24 cellular contexts compared by ENCODE assay signal in the genomic region with DNA sequence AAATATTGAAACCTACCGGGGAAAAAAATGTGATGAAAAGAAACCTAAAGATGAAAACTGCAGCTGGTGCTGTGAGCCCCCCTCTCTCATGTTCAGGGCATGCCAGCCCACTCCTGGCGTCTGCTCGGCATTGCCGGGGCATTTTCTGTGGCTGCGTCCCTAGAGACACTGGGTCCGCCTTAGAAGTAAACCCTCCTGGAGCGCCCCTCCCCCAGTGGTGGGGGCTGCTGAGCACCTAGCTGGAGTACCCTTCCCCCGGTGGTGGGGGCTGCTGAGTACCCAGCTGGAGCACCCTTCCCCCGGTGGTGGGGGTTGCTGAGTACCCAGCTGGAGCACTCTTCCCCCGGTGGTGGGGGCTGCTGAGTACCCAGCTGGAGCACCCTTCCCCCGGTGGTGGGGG. TPM values are rescaled to one million over a fixed set of nuclear protein-coding genes. Genes with fewer than 3 reads are reported as not detected.
A peak's percentile ranks its signal among the peaks of the same experiment; 100 is the strongest.
DNase-seq lines count a peak whose midpoint lies in the region; FAIRE-seq and TF ChIP-seq lines count a peak whose summit lies in the region.
"Had no signal": no experiment of that assay in that cellular context is flagged by ENCODE, and none has a peak within 500 bp of the region (broad histone marks: within the 10 kb centered on the region; RNA-seq: fewer than 3 reads in every experiment).

No MANE protein-coding gene starts in this region.

- H3F3A ChIP-seq in neural progenitor cell (ENCODE audit: low read depth): no peaks in the 10 kb centered on the region

- no peak for FAIRE-seq in H1 (lab: Jason Lieb, UNC)
- FAIRE-seq: GM12891 had no signal

- peak overlapping the region; percentile 36 to 68 for H3K4me2 ChIP-seq in H1 (ENCODE audit: insufficient read depth in 1 of 2, low read depth in 2 of 2, low read length in 2 of 2)
- no peak overlapping the region for H3K4me2 ChIP-seq in neural progenitor cell
- H3K4me2 ChIP-seq: SK-N-SH had no signal

- no peak overlapping the region; the same call in 1 of the 2 replicates for H4K8ac ChIP-seq in H1 (ENCODE audit: extremely low read depth, insufficient read depth, low read length)

- H2BK20ac ChIP-seq in H1 (ENCODE audit: low read length): no peak overlapping the region

- H2AK5ac ChIP-seq in H1 (ENCODE audit: low read depth, low read length): no peak overlapping the region

- no peak overlapping the region for H3K27ac Mint-ChIP-seq in neural progenitor cell
- no peak overlapping the region for H3K27ac Mint-ChIP-seq in T-helper 2 cell treated with Interferon-gamma antibody and Interleukin-4, amounts not matched to agents 5 μg/mL and 100 μg/mL, for 36 hours
- H3K27ac Mint-ChIP-seq: CD4-positive, alpha-beta memory T cell had no signal

- peaks cover 2% of the 10 kb centered on the region for H3K27me3 Mint-ChIP-seq in neural progenitor cell (ENCODE audit: insufficient read depth, low read depth)
- no peaks in the 10 kb centered on the region for H3K27me3 Mint-ChIP-seq in T-helper 2 cell treated with Interferon-gamma antibody and Interleukin-4, amounts not matched to agents 5 μg/mL and 100 μg/mL, for 36 hours (ENCODE audit: low read depth)
- H3K27me3 Mint-ChIP-seq: CD4-positive, alpha-beta memory T cell had no signal

- TF ChIP-seq EP300 in H1 (IDR thresholded peaks at IDR 0.05; ENCODE audit: borderline replicate concordance in 1 of 2, low read depth in 2 of 2, low read length in 2 of 2): no peak

- H3K4me1 ChIP-seq in ES-I3 (ENCODE audit: insufficient read depth, low read length) (no peaks in the 10 kb centered on the region; the same call in 1 of the 2 replicates), HUES48 (ENCODE audit: control insufficient read depth, insufficient read depth, low read length) (peaks cover 19% of the 10 kb centered on the region), H1 (replicated peaks in 1 of 4; ENCODE audit: control insufficient read depth in 3 of 4, insufficient read depth in 4 of 4, low read length in 3 of 4) (peaks cover 3 to 13% (median 6%) of the 10 kb centered on the region in 4 experiments), neural progenitor cell (no peaks in the 10 kb centered on the region)
- H3K4me1 ChIP-seq: BE2C, Caco-2 had no signal

- H3K23ac ChIP-seq in H1 (ENCODE audit: insufficient read length): no peak overlapping the region

- no peak overlapping the region for H2BK120ac ChIP-seq in H1 (replicated peaks; ENCODE audit: low read depth, low read length)

- peak overlapping the region; percentile 33; the same call in 1 of the 2 replicates for H3K18ac ChIP-seq in H1 (ENCODE audit: extremely low read depth, low read length)

- CTCF ChIA-PET in H1 (lab: Charles Lee; ENCODE audit: partially characterized antibody): no interaction called here

- H3K9me3 ChIP-seq in ES-I3 (ENCODE audit: control insufficient read depth, insufficient read depth, low read length): no peaks in the 10 kb centered on the region; the same call in 1 of the 2 replicates
- H3K9me3 ChIP-seq in HUES48 (ENCODE audit: control insufficient read depth, insufficient read depth, low read length): no peaks in the 10 kb centered on the region
- 0 out of 4 replicates have a peak, but pooled peaks cover 0 to under 1% of the 10 kb centered on the region in 2 experiments for H3K9me3 ChIP-seq in H1 (ENCODE audit: insufficient read depth in 2 of 2, low read depth in 1 of 2, low read length in 1 of 2)
- H3K9me3 ChIP-seq in neural progenitor cell (ENCODE audit: low read depth): no peaks in the 10 kb centered on the region
- H3K9me3 ChIP-seq: BE2C, Caco-2 had no signal

- no peak overlapping the region for H2BK12ac ChIP-seq in H1 (ENCODE audit: low read depth, low read length)

- H3K9ac ChIP-seq in ES-I3 (ENCODE audit: low read depth, low read length) (peak overlapping the region; percentile 35; the same call in 1 of the 2 replicates), HUES48 (ENCODE audit: low read depth, low read length) (no peak overlapping the region), H1 (replicated peaks in 1 of 4; ENCODE audit: extremely low read depth in 1 of 4, low read depth in 3 of 4, low read length in 3 of 4) (no peak overlapping the region), neural progenitor cell (no peak overlapping the region)
- H3K9ac ChIP-seq: SK-N-SH had no signal

- no peak overlapping the region for H2BK5ac ChIP-seq in H1 (ENCODE audit: low read depth, low read length)

- no peak overlapping the region for H2BK15ac ChIP-seq in H1 (ENCODE audit: low read length)

- H4K20me1 ChIP-seq in H1 (replicated peaks in 1 of 2; ENCODE audit: control insufficient read depth in 1 of 2, insufficient read depth in 2 of 2, low read length in 2 of 2) (no peaks in the 10 kb centered on the region), neural progenitor cell (ENCODE audit: low read depth) (no peaks in the 10 kb centered on the region)

- no peak overlapping the region for H3K14ac ChIP-seq in H1 (ENCODE audit: insufficient read length)

- no peaks in the 10 kb centered on the region for H3K79me2 ChIP-seq in H1 (ENCODE audit: control insufficient read depth in 1 of 2, insufficient read depth in 2 of 2, low read length in 2 of 2)
- no peaks in the 10 kb centered on the region for H3K79me2 ChIP-seq in neural progenitor cell (ENCODE audit: low read depth)

- no peaks in the 10 kb centered on the region for H3K27me3 ChIP-seq in HUES48 (ENCODE audit: control insufficient read depth, insufficient read depth, low read length)
- H3K27me3 ChIP-seq in H1 (replicated peaks in 1 of 4; ENCODE audit: control insufficient read depth in 3 of 4, extremely low read depth in 1 of 4, insufficient read depth in 3 of 4, low read length in 3 of 4): no peaks in the 10 kb centered on the region
- H3K27me3 ChIP-seq in neural progenitor cell: no peaks in the 10 kb centered on the region

- no peak overlapping the region for H3K56ac ChIP-seq in H1 (replicated peaks; ENCODE audit: insufficient read length, low read depth, low read length)

- DNase-seq in H1 (ENCODE audit: low read depth in 1 of 2, low spot score in 2 of 2) (peak in 1 of 2 experiments; percentile 63), neural progenitor cell (ENCODE audit: low spot score) (no peak), GM03348 (ENCODE audit: low spot score) (no peak), germinal center (ENCODE audit: low spot score) (no peak)
- DNase-seq in T-helper 2 cell treated with Interferon-gamma antibody and Interleukin-4, amounts not matched to agents 5 μg/mL and 100 μg/mL, for 36 hours (ENCODE audit: low spot score): no peak
- DNase-seq: BE2C, Caco-2, DMS 273 treated with DMSO at 0.1 percent for 48 hours, DMS79 treated with DMSO at 0.1 percent for 48 hours, GOT3, KBM-7, NCI-H1105, NCI-H146, NCI-H2029, NCI-H446 treated with DMSO at 0.1 percent for 48 hours, NCI-H526 treated with DMSO at 0.1 percent for 48 hours, SIG-M5, SK-N-SH, T-helper 2 cell had no signal

- H3K23me2 ChIP-seq in H1 (ENCODE audit: low read depth, low read length): no peaks in the 10 kb centered on the region; the same call in 1 of the 2 replicates

- no peaks in the 10 kb centered on the region for H3K36me3 Mint-ChIP-seq in neural progenitor cell
- no peaks in the 10 kb centered on the region for H3K36me3 Mint-ChIP-seq in T-helper 2 cell treated with Interferon-gamma antibody and Interleukin-4, amounts not matched to agents 5 μg/mL and 100 μg/mL, for 36 hours (ENCODE audit: low read depth)
- H3K36me3 Mint-ChIP-seq: CD4-positive, alpha-beta memory T cell had no signal

- H3K36me3 ChIP-seq in ES-I3 (ENCODE audit: insufficient read depth, low read length) (no peaks in the 10 kb centered on the region), HUES48 (ENCODE audit: control insufficient read depth, insufficient read depth, low read length) (no peaks in the 10 kb centered on the region), H1 (ENCODE audit: control insufficient read depth in 2 of 4, insufficient read depth in 4 of 4, low read length in 3 of 4) (no peaks in the 10 kb centered on the region), neural progenitor cell (no peaks in the 10 kb centered on the region)
- H3K36me3 ChIP-seq: BE2C had no signal

- TF ChIP-seq CTCF in H1 (IDR thresholded peaks at IDR 0.05; ENCODE audit: control extremely low read depth in 1 of 3, insufficient read depth in 1 of 3, low read depth in 1 of 3, low read length in 3 of 3) (no peak), neural progenitor cell (IDR thresholded peaks at IDR 0.05) (no peak)

- no peak for TF ChIP-seq POLR2A in H1 (IDR thresholded peaks at IDR 0.05; ENCODE audit: control extremely low read depth in 1 of 2, low read depth in 2 of 2, low read length in 2 of 2)

- peaks cover 12% of the 10 kb centered on the region for H3K9me3 Mint-ChIP-seq in neural progenitor cell
- peaks cover 28% of the 10 kb centered on the region for H3K9me3 Mint-ChIP-seq in T-helper 2 cell treated with Interferon-gamma antibody and Interleukin-4, amounts not matched to agents 5 μg/mL and 100 μg/mL, for 36 hours

- no peak overlapping the region for H4K91ac ChIP-seq in H1 (replicated peaks; ENCODE audit: insufficient read length, low read length)

- H3K27ac ChIP-seq in HUES48 (ENCODE audit: low read depth, low read length) (no peak overlapping the region), H1 (ENCODE audit: low read depth, low read length) (no peak overlapping the region), neural progenitor cell (no peak overlapping the region)

- H4K5ac ChIP-seq in H1 (ENCODE audit: insufficient read length, low read depth, low read length): no peak overlapping the region

- no peak for TF ChIP-seq RAD21 in H1 (IDR thresholded peaks at IDR 0.05 in 1 of 2, conservative IDR thresholded peaks at IDR 0.05 in 1 of 2; ENCODE audit: low read depth in 2 of 2, low read length in 2 of 2)

- H3K4me3 Mint-ChIP-seq in neural progenitor cell: no peak overlapping the region
- no peak overlapping the region for H3K4me3 Mint-ChIP-seq in T-helper 2 cell treated with Interferon-gamma antibody and Interleukin-4, amounts not matched to agents 5 μg/mL and 100 μg/mL, for 36 hours
- H3K4me3 Mint-ChIP-seq: CD4-positive, alpha-beta memory T cell had no signal

- no peak overlapping the region for H3K4ac ChIP-seq in H1 (replicated peaks; ENCODE audit: insufficient read length, low read depth, low read length)

- H3K79me1 ChIP-seq in H1 (ENCODE audit: low read depth, low read length): no peaks in the 10 kb centered on the region

- no peaks in the 10 kb centered on the region for H3K4me1 Mint-ChIP-seq in neural progenitor cell
- H3K4me1 Mint-ChIP-seq in T-helper 2 cell treated with Interferon-gamma antibody and Interleukin-4, amounts not matched to agents 5 μg/mL and 100 μg/mL, for 36 hours (ENCODE audit: low read depth): no peaks in the 10 kb centered on the region
- H3K4me1 Mint-ChIP-seq: CD4-positive, alpha-beta memory T cell had no signal

- POLR2A ChIA-PET in H1 (lab: Charles Lee; ENCODE audit: partially characterized antibody): interaction anchor here (1.2 kb wide), 1 partner anchor 75 kb away, joined by 3 read pairs; no protein-coding TSS in a partner anchor

- H3K4me3 ChIP-seq in HUES48 (ENCODE audit: low read depth, low read length): peak overlapping the region; percentile 1; the same call in 1 of the 2 replicates
- H3K4me3 ChIP-seq in H1 (ENCODE audit: extremely low read depth in 1 of 4, insufficient read depth in 2 of 4, low read depth in 3 of 4, low read length in 4 of 4): peak overlapping the region in 1 of 4 experiments; percentile 34; a peak in 1 of 8 replicates
- no peak overlapping the region for H3K4me3 ChIP-seq in neural progenitor cell

- 63% methylated on average over 10 of the region's 11 CpGs; no CpG with 5 or more reads in 1 of the 2 experiments for WGBS in H1 (ENCODE audit: extremely low coverage in 1 of 2, insufficient coverage in 1 of 2, insufficient read length in 1 of 2, insufficient replicate concordance in 2 of 2, low coverage in 1 of 2, low lambda C conversion rate in 2 of 2, missing lambda C conversion rate in 1 of 2), 2 experiments

- H2AFZ ChIP-seq in H1 (ENCODE audit: low read length): 0 out of 2 replicates have a peak overlapping the region, but pooled peaks have one; percentile 60
- peak overlapping the region; percentile 77 for H2AFZ ChIP-seq in neural progenitor cell (replicated peaks)

RNA-seq across cellular contexts. Expression of gene GABRA5, which starts 24.5 kb away (rescaled TPM):
- 14.5 and 15.0 TPM in 2 replicates for total RNA-seq in H1 (2021; fragmentation: NEBNext Ultra II Directional; extraction: Animal tissue kit (Norgen Biotek cat#: 25700))
- 27.1 and 29.6 TPM in 2 replicates for polyA plus RNA-seq in H1 (2011; rRNA removed)
- polyA plus RNA-seq in H1 (2011; cell fraction: cytosol; rRNA removed): 32.0 TPM
- polyA plus RNA-seq in H1 (2011; cell fraction: nucleus; rRNA removed): 51.6 TPM
- 16.1 to 18.4 TPM (median 17.9 TPM) in 4 replicates for polyA plus RNA-seq in H1 (2012, experiment 1 of 2)
- 5.3 TPM for polyA plus RNA-seq in H1 (2012, experiment 2 of 2)
- 30.2 TPM for polyA plus RNA-seq in H1 (2013, experiment 1 of 2)
- polyA plus RNA-seq in H1 (2013, experiment 2 of 2): 31.6 TPM
- polyA minus RNA-seq in H1 (2011; rRNA and poly(A)+ RNA removed): 51.4 and 64.8 TPM in 2 replicates
- 30.8 TPM for polyA minus RNA-seq in H1 (2011; cell fraction: cytosol; rRNA and poly(A)+ RNA removed)
- polyA minus RNA-seq in H1 (2011; cell fraction: nucleus; rRNA and poly(A)+ RNA removed): 38.6 TPM
- total RNA-seq in neural progenitor cell (ENCODE audit: low replicate concordance): 3.0 and 4.4 TPM in 2 replicates
- total RNA-seq: A673; Caco-2; CD4-positive, alpha-beta memory T cell had no signal
- polyA plus RNA-seq: CD4-positive, alpha-beta memory T cell; SK-N-SH had no signal
